In the genomic region with DNA sequence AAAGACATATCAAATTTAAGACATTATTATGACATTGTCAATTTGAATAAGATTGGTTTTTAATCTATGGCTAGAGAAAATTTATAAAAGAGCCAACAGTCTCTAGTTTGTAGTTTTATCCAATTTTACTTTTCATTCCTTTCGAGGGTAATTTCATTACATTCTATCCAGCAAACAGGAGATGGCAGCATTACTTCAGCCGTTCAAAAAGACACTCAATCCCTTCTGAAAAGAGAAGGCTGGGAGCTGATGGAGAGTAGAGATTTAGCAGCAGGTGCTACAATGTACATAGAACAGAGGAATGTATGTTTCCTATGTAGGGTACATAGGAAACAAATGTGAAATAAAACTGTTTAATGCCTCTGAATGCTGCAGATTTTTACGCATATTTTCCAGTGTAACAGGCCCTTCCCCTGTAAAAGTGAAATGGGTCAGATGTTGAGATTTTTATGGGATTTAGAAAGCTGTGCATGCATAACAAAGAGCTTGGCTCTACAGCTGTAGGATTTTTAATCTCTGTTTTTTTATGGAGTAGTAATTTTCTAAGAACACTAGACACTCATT, we compare ENCODE assay signal across 9 cellular contexts. TPM values are rescaled to one million over a fixed set of nuclear protein-coding genes. Genes with fewer than 3 reads are reported as not detected.
A peak's percentile ranks its signal among the peaks of the same experiment; 100 is the strongest.
DNase-seq lines count a peak whose midpoint lies in the region; TF ChIP-seq lines count a peak whose summit lies in the region.
"Had no signal": no experiment of that assay in that cellular context is flagged by ENCODE, and none has a peak within 500 bp of the region (broad histone marks: within the 10 kb centered on the region; RNA-seq: fewer than 3 reads in every experiment).

No MANE protein-coding gene starts in this region.

- H3K27me3 Mint-ChIP-seq in activated T-helper 1 cell treated with anti-CD3 and anti-CD28 coated beads, Interleukin-12 subunit alpha, Interleukin-12 subunit beta, Interleukin-2, Interleukin-4 antibody, amounts not matched to agents 30 ng/mL and 10 ng/mL and 1 ng/mL, durations not matched to agents 14 hours and 24 hours and 36 hours (ENCODE audit: insufficient read depth), result peaks cover 9% of the 10 kb centered on the region
- H3K27me3 Mint-ChIP-seq: activated naive CD4-positive, alpha-beta T cell treated with anti-CD3 and anti-CD28 coated beads, Interleukin-2, amount 50 U/mL, for 24 hours had no signal

- H3K4me3 Mint-ChIP-seq in activated T-helper 1 cell treated with anti-CD3 and anti-CD28 coated beads, Interleukin-12 subunit alpha, Interleukin-12 subunit beta, Interleukin-2, Interleukin-4 antibody, amounts not matched to agents 30 ng/mL and 10 ng/mL and 1 ng/mL, durations not matched to agents 14 hours and 24 hours and 36 hours, result no peak overlapping the region
- H3K4me3 Mint-ChIP-seq: activated naive CD4-positive, alpha-beta T cell treated with anti-CD3 and anti-CD28 coated beads, Interleukin-2, amount 50 U/mL, for 24 hours had no signal

- DNase-seq in GM13977 (ENCODE audit: low spot score) (peak; percentile 24), NCI-H524 treated with DMSO at 0.1 percent for 48 hours (lab: John Stamatoyannopoulos, UW) (peak; percentile 68), dorsolateral prefrontal cortex (no peak), putamen (ENCODE audit: low spot score) (peak; percentile 47), activated gamma-delta T cell (lab: John Stamatoyannopoulos, UW) (no peak), islet precursor cell (no peak)
- DNase-seq in activated T-helper 1 cell treated with anti-CD3 and anti-CD28 coated beads, Interleukin-12 subunit alpha, Interleukin-12 subunit beta, Interleukin-2, Interleukin-4 antibody, amounts not matched to agents 30 ng/mL and 10 ng/mL and 1 ng/mL, durations not matched to agents 14 hours and 24 hours and 36 hours (ENCODE audit: low spot score), result no peak

- no peak overlapping the region for H3K4me3 ChIP-seq in dorsolateral prefrontal cortex

- H3K27me3 ChIP-seq in dorsolateral prefrontal cortex, result no peaks in the 10 kb centered on the region

- H3K36me3 Mint-ChIP-seq in activated T-helper 1 cell treated with anti-CD3 and anti-CD28 coated beads, Interleukin-12 subunit alpha, Interleukin-12 subunit beta, Interleukin-2, Interleukin-4 antibody, amounts not matched to agents 30 ng/mL and 10 ng/mL and 1 ng/mL, durations not matched to agents 14 hours and 24 hours and 36 hours (ENCODE audit: low read depth), result no peaks in the 10 kb centered on the region
- H3K36me3 Mint-ChIP-seq: activated naive CD4-positive, alpha-beta T cell treated with anti-CD3 and anti-CD28 coated beads, Interleukin-2, amount 50 U/mL, for 24 hours had no signal

- H3K27ac Mint-ChIP-seq in activated T-helper 1 cell treated with anti-CD3 and anti-CD28 coated beads, Interleukin-12 subunit alpha, Interleukin-12 subunit beta, Interleukin-2, Interleukin-4 antibody, amounts not matched to agents 30 ng/mL and 10 ng/mL and 1 ng/mL, durations not matched to agents 14 hours and 24 hours and 36 hours, result no peak overlapping the region
- H3K27ac Mint-ChIP-seq: activated naive CD4-positive, alpha-beta T cell treated with anti-CD3 and anti-CD28 coated beads, Interleukin-2, amount 50 U/mL, for 24 hours had no signal

- intact Hi-C loops in dorsolateral prefrontal cortex (cut with DNase I), result loop anchor here (5.0 to 10.0 kb wide), 2 partner anchors 682 to 1094 kb away; no protein-coding TSS in a partner anchor
- intact Hi-C loops in activated T-helper 1 cell treated with anti-CD3 and anti-CD28 coated beads, Interleukin-12 subunit alpha, Interleukin-12 subunit beta, Interleukin-2, Interleukin-4 antibody, amounts not matched to agents 30 ng/mL and 10 ng/mL and 1 ng/mL, durations not matched to agents 14 hours and 24 hours and 36 hours (cut with micrococcal nuclease), result no loop called here

- no peaks in the 10 kb centered on the region for H3K9me3 Mint-ChIP-seq in activated T-helper 1 cell treated with anti-CD3 and anti-CD28 coated beads, Interleukin-12 subunit alpha, Interleukin-12 subunit beta, Interleukin-2, Interleukin-4 antibody, amounts not matched to agents 30 ng/mL and 10 ng/mL and 1 ng/mL, durations not matched to agents 14 hours and 24 hours and 36 hours
- H3K9me3 Mint-ChIP-seq: activated naive CD4-positive, alpha-beta T cell treated with anti-CD3 and anti-CD28 coated beads, Interleukin-2, amount 50 U/mL, for 24 hours had no signal

- in situ Hi-C loops in GM13977 (cut with MboI; ENCODE audit: low pct_unique_long_range_greater_than_20kb, low sequenced_read_pairs, unreplicated experiment), result loop anchor here (10.0 kb wide), 1 partner anchor 724 kb away; no protein-coding TSS in a partner anchor

- TF ChIP-seq CTCF in 22Rv1 (IDR thresholded peaks at IDR 0.05) (peak; percentile 77), GM13977 (IDR thresholded peaks at IDR 0.05; ENCODE audit: extremely low read depth, insufficient read depth, missing control alignments) (peak; percentile 66), dorsolateral prefrontal cortex (IDR thresholded peaks at IDR 0.05 in 54 of 56, conservative IDR thresholded peaks at IDR 0.05 in 2 of 56; ENCODE audit: low read depth in 1 of 56, partially characterized antibody in 56 of 56) (peak; percentile 38 to 85 (median 68))

- no peaks in the 10 kb centered on the region for H3K4me1 Mint-ChIP-seq in activated T-helper 1 cell treated with anti-CD3 and anti-CD28 coated beads, Interleukin-12 subunit alpha, Interleukin-12 subunit beta, Interleukin-2, Interleukin-4 antibody, amounts not matched to agents 30 ng/mL and 10 ng/mL and 1 ng/mL, durations not matched to agents 14 hours and 24 hours and 36 hours (ENCODE audit: low read depth)
- H3K4me1 Mint-ChIP-seq: activated naive CD4-positive, alpha-beta T cell treated with anti-CD3 and anti-CD28 coated beads, Interleukin-2, amount 50 U/mL, for 24 hours had no signal

- H3K27ac ChIP-seq in 22Rv1, result no peak overlapping the region
- H3K27ac ChIP-seq in dorsolateral prefrontal cortex, result peak overlapping the region in 3 of 59 donors; percentile 12 to 18 (median 14)

RNA-seq across cellular contexts. Expression of a gene that starts 15.9 kb away (rescaled TPM):
- total RNA-seq in dorsolateral prefrontal cortex, result 100 to 1,000 TPM; 173 to 464 (median 290) TPM
- total RNA-seq in activated T-helper 1 cell treated with anti-CD3 and anti-CD28 coated beads, Interleukin-12 subunit alpha, Interleukin-12 subunit beta, Interleukin-2, Interleukin-4 antibody, amounts not matched to agents 30 ng/mL and 10 ng/mL and 1 ng/mL, durations not matched to agents 14 hours and 24 hours and 36 hours, result 1,027 and 1,074 TPM in 2 replicates

RNA-seq across cellular contexts. Expression of a gene that starts 31.9 kb away (rescaled TPM):
- 10 to 100 TPM; 13.0 to 66.4 (median 29.6) TPM for total RNA-seq in dorsolateral prefrontal cortex
- 3.4 and 3.7 TPM in 2 replicates for total RNA-seq in activated T-helper 1 cell treated with anti-CD3 and anti-CD28 coated beads, Interleukin-12 subunit alpha, Interleukin-12 subunit beta, Interleukin-2, Interleukin-4 antibody, amounts not matched to agents 30 ng/mL and 10 ng/mL and 1 ng/mL, durations not matched to agents 14 hours and 24 hours and 36 hours

Comparison
In these comparisons a context has a peak if more than half of its experiments do, and no peak if none do; other contexts are left out.
1. DNase-seq: peak in GM13977 (single experiment), NCI-H524 treated with DMSO at 0.1 percent for 48 hours (single experiment) and putamen (single experiment); none in dorsolateral prefrontal cortex (0 of 10), activated T-helper 1 cell treated with anti-CD3 and anti-CD28 coated beads, Interleukin-12 subunit alpha, Interleukin-12 subunit beta, Interleukin-2, Interleukin-4 antibody, amounts not matched to agents 30 ng/mL and 10 ng/mL and 1 ng/mL, durations not matched to agents 14 hours and 24 hours and 36 hours (single experiment), activated gamma-delta T cell (single experiment) and islet precursor cell (single experiment).
2. Peak in every context shown above with its lines, with median percentiles within 50 percentile points of each other: CTCF ChIP-seq.